In the genomic region with DNA sequence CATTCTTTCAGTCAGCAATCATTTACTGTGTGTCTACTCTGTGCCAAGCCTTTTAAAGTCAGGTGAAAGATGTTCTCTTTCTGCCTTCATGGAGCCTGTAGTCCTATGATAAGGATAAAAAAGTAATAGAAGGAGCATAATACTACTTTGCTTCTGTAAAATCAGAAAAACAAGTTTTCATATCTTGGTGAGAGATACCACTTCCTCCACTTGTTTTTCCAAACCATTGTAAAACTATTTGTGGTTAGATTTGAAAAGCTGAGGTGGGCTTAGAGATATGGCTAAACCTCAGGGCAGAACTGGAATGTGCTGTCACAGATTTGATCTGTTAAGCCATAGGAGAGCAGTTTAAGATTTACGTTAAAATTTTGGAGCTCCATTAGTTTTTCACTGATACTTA, we compare ENCODE assay signal across 20 cellular contexts.
DNase-seq lines count a peak whose midpoint lies in the region; ATAC-seq, FAIRE-seq and TF ChIP-seq lines count a peak whose summit lies in the region.
"Had no signal": no experiment of that assay in that cellular context is flagged by ENCODE, and none has a peak within 500 bp of the region (broad histone marks: within the 10 kb centered on the region; RNA-seq: fewer than 3 reads in every experiment).

No MANE protein-coding gene starts in this region.

- H3K4me3 Mint-ChIP-seq in activated naive CD8-positive, alpha-beta T cell treated with anti-CD3 and anti-CD28 coated beads, Interleukin-2, amount 10 ng/mL, durations not matched to agents 7 days and 5 days = no peak overlapping the region
- H3K4me3 Mint-ChIP-seq: activated CD4-positive, alpha-beta T cell treated with anti-CD3 and anti-CD28 coated beads for 36 hours; activated T-cell treated with anti-CD3 and anti-CD28 coated beads, Interleukin-2, amount 50 U/mL, for 4 hours; dendritic cell treated with granulocyte-macrophage colony-stimulating factor and Interleukin-4, amounts not matched to agents 40 ng/mL and 50 ng/mL, for 4 days; T-helper 1 cell treated with Interleukin-12 subunit alpha and Interleukin-12 subunit beta and Interleukin-4 antibody, amounts not matched to agents 30 μg/mL and 1 μg/mL, for 36 hours had no signal

- H3K27ac Mint-ChIP-seq in activated naive CD8-positive, alpha-beta T cell treated with anti-CD3 and anti-CD28 coated beads, Interleukin-2, amount 10 ng/mL, durations not matched to agents 7 days and 5 days = no peak overlapping the region
- H3K27ac Mint-ChIP-seq: activated CD4-positive, alpha-beta T cell treated with anti-CD3 and anti-CD28 coated beads for 36 hours; dendritic cell treated with granulocyte-macrophage colony-stimulating factor and Interleukin-4, amounts not matched to agents 40 ng/mL and 50 ng/mL, for 4 days; T-helper 1 cell treated with Interleukin-12 subunit alpha and Interleukin-12 subunit beta and Interleukin-4 antibody, amounts not matched to agents 30 μg/mL and 1 μg/mL, for 36 hours had no signal

- H3K9me1 ChIP-seq in keratinocyte (ENCODE audit: control insufficient read depth, extremely low read depth, insufficient read depth, low read length) = no peaks in the 10 kb centered on the region

- no peak overlapping the region for H3K4me3 ChIP-seq in KMS-11 (IDR thresholded peaks at IDR 0.05; ENCODE audit: insufficient read depth, low read depth, low read length)
- H3K4me3 ChIP-seq in keratinocyte (ENCODE audit: control insufficient read depth in 2 of 3, extremely low read depth in 1 of 3, insufficient read depth in 2 of 3, low read depth in 1 of 3, low read length in 3 of 3) = no peak overlapping the region
- H3K4me3 ChIP-seq in spleen = no peak overlapping the region
- H3K4me3 ChIP-seq: BLaER1, hepatocyte, tibial artery had no signal

- H3K79me2 ChIP-seq in KMS-11 (ENCODE audit: insufficient read depth, low read depth) (no peaks in the 10 kb centered on the region), keratinocyte (ENCODE audit: control insufficient read depth, insufficient read depth, low read length) (no peaks in the 10 kb centered on the region)
- H3K79me2 ChIP-seq: hepatocyte had no signal

- no peak overlapping the region for H2AFZ ChIP-seq in KMS-11 (ENCODE audit: low read depth)
- H2AFZ ChIP-seq in keratinocyte (ENCODE audit: control insufficient read depth, low read length) = no peak overlapping the region
- H2AFZ ChIP-seq: hepatocyte had no signal

- H3K4me1 ChIP-seq in KMS-11 (ENCODE audit: low read depth, poor library complexity, severe bottlenecking) = peaks cover 18% of the 10 kb centered on the region
- peaks cover 12% of the 10 kb centered on the region for H3K4me1 ChIP-seq in keratinocyte (ENCODE audit: control insufficient read depth, extremely low read depth, insufficient read depth, low read length)
- peaks cover 5 to 18% (median 12%) of the 10 kb centered on the region in 6 donors for H3K4me1 ChIP-seq in spleen
- H3K4me1 ChIP-seq: tibial artery had no signal

- H3K27me3 ChIP-seq in KMS-11 (ENCODE audit: insufficient read depth, low read depth) = no peaks in the 10 kb centered on the region
- no peaks in the 10 kb centered on the region for H3K27me3 ChIP-seq in keratinocyte (ENCODE audit: control insufficient read depth, extremely low read depth, insufficient read depth, low read length)
- H3K27me3 ChIP-seq in spleen (replicated peaks in 1 of 7) = no peaks in the 10 kb centered on the region
- H3K27me3 ChIP-seq: BLaER1, hepatocyte, tibial artery had no signal

- POLR2A ChIA-PET in activated naive CD8-positive, alpha-beta T cell treated with anti-CD3 and anti-CD28 coated beads, Interleukin-2, amount 10 ng/mL, durations not matched to agents 7 days and 5 days (lab: Charles Lee) = no interaction called here

- H4K20me1 ChIP-seq in KMS-11 (ENCODE audit: insufficient read depth) (no peaks in the 10 kb centered on the region), keratinocyte (ENCODE audit: control insufficient read depth, extremely low read depth, insufficient read depth, low read length) (no peaks in the 10 kb centered on the region)
- H4K20me1 ChIP-seq: BLaER1 had no signal

- TF ChIP-seq POLR2A in spleen (IDR thresholded peaks at IDR 0.05) = no peak

- DNase-seq in DMS53 (lab: John Stamatoyannopoulos, UW) (peak; percentile 35), keratinocyte (ENCODE audit: low read depth, low spot score) (no peak), spleen (no peak), frontal cortex (ENCODE audit: low spot score in 2 of 2) (no peak), GM19238 (ENCODE audit: insufficient read length, low spot score) (no peak), SKM-1 (lab: John Stamatoyannopoulos, UW; ENCODE audit: unreplicated experiment) (no peak)
- no peak for DNase-seq in activated naive CD8-positive, alpha-beta T cell treated with anti-CD3 and anti-CD28 coated beads, Interleukin-2, amount 10 ng/mL, durations not matched to agents 7 days and 5 days
- DNase-seq: activated CD4-positive, alpha-beta T cell treated with anti-CD3 and anti-CD28 coated beads for 36 hours; activated T-cell treated with anti-CD3 and anti-CD28 coated beads, Interleukin-2, amount 50 U/mL, for 4 hours; H7; NCI-H1048; NCI-H82; occipital lobe; stimulated activated CD4-positive, alpha-beta T cell treated with anti-CD3 and anti-CD28 coated beads, Interleukin-4, amount 100 ng/mL, for 4 hours; tibial artery had no signal

- WGBS in spleen, 5 donors = 26 to 54% (median 37%) methylated on average over 1 of the region's 1 CpG

- dilution Hi-C loops in keratinocyte (cut with MboI; ENCODE audit: extremely low pct_ligation_motif_present, low sequenced_read_pairs) = no loop called here

- no peaks in the 10 kb centered on the region for H3K36me3 ChIP-seq in KMS-11 (ENCODE audit: insufficient read depth)
- peaks cover 0 to 3% of the 10 kb centered on the region in 2 experiments for H3K36me3 ChIP-seq in keratinocyte (ENCODE audit: control insufficient read depth in 2 of 2, extremely low read depth in 1 of 2, insufficient read depth in 2 of 2, low read length in 2 of 2)
- peaks cover 0 to 43% (median 21%) of the 10 kb centered on the region in 6 donors for H3K36me3 ChIP-seq in spleen

- ATAC-seq in activated naive CD8-positive, alpha-beta T cell treated with anti-CD3 and anti-CD28 coated beads, Interleukin-2, amount 10 ng/mL, durations not matched to agents 7 days and 5 days (ENCODE audit: low read depth) = peak; percentile 36
- ATAC-seq: activated CD4-positive, alpha-beta T cell treated with anti-CD3 and anti-CD28 coated beads for 36 hours had no signal

- no peaks in the 10 kb centered on the region for H3K27me3 Mint-ChIP-seq in activated naive CD8-positive, alpha-beta T cell treated with anti-CD3 and anti-CD28 coated beads, Interleukin-2, amount 10 ng/mL, durations not matched to agents 7 days and 5 days
- H3K27me3 Mint-ChIP-seq: activated CD4-positive, alpha-beta T cell treated with anti-CD3 and anti-CD28 coated beads for 36 hours; dendritic cell treated with granulocyte-macrophage colony-stimulating factor and Interleukin-4, amounts not matched to agents 40 ng/mL and 50 ng/mL, for 4 days had no signal

- H3K4me2 ChIP-seq in KMS-11 (peak overlapping the region; percentile 21; the same call in 1 of the 2 replicates), keratinocyte (ENCODE audit: control insufficient read depth, extremely low read depth, insufficient read depth, low read depth, low read length) (peak overlapping the region; percentile 14)
- H3K4me2 ChIP-seq: BLaER1, hepatocyte had no signal

- H3K9ac ChIP-seq in KMS-11 (no peak overlapping the region), keratinocyte (ENCODE audit: control insufficient read depth, extremely low read depth, insufficient read depth, low read length) (no peak overlapping the region)
- H3K9ac ChIP-seq: BLaER1 had no signal

- FAIRE-seq in keratinocyte (lab: Jason Lieb, UNC) (no peak), frontal cortex (lab: Jason Lieb, UNC) (no peak)

- H3K36me3 Mint-ChIP-seq in activated naive CD8-positive, alpha-beta T cell treated with anti-CD3 and anti-CD28 coated beads, Interleukin-2, amount 10 ng/mL, durations not matched to agents 7 days and 5 days = peaks cover 4% of the 10 kb centered on the region

- no peaks in the 10 kb centered on the region for H3K9me3 Mint-ChIP-seq in activated naive CD8-positive, alpha-beta T cell treated with anti-CD3 and anti-CD28 coated beads, Interleukin-2, amount 10 ng/mL, durations not matched to agents 7 days and 5 days
- H3K9me3 Mint-ChIP-seq: activated T-cell treated with anti-CD3 and anti-CD28 coated beads, Interleukin-2, amount 50 U/mL, for 4 hours; dendritic cell treated with granulocyte-macrophage colony-stimulating factor and Interleukin-4, amounts not matched to agents 40 ng/mL and 50 ng/mL, for 4 days; T-helper 1 cell treated with Interleukin-12 subunit alpha and Interleukin-12 subunit beta and Interleukin-4 antibody, amounts not matched to agents 30 μg/mL and 1 μg/mL, for 36 hours had no signal

- TF ChIP-seq CTCF in KMS-11 (conservative IDR thresholded peaks at IDR 0.05; ENCODE audit: low read depth, low read length) = no peak
- TF ChIP-seq CTCF in keratinocyte (optimal IDR thresholded peaks at IDR 0.05 in 1 of 3, IDR thresholded peaks at IDR 0.05 in 1 of 3, conservative IDR thresholded peaks at IDR 0.05 in 1 of 3; ENCODE audit: extremely low read depth in 1 of 3, insufficient read depth in 2 of 3, low read length in 3 of 3) = no peak
- no peak for TF ChIP-seq CTCF in spleen (IDR thresholded peaks at IDR 0.05 in 8 of 11, conservative IDR thresholded peaks at IDR 0.05 in 3 of 11)

- H3K4me1 Mint-ChIP-seq in activated naive CD8-positive, alpha-beta T cell treated with anti-CD3 and anti-CD28 coated beads, Interleukin-2, amount 10 ng/mL, durations not matched to agents 7 days and 5 days = peaks cover 10% of the 10 kb centered on the region

- intact Hi-C loops in spleen (cut with DNase I; ENCODE audit: low total_unique reads) = no loop called here

- no peak overlapping the region for H3K27ac ChIP-seq in KMS-11
- no peak overlapping the region for H3K27ac ChIP-seq in keratinocyte (ENCODE audit: control insufficient read depth, insufficient read depth, low read length)
- no peak overlapping the region for H3K27ac ChIP-seq in spleen
- H3K27ac ChIP-seq: BLaER1, hepatocyte, tibial artery had no signal

- H3K9me3 ChIP-seq in keratinocyte (ENCODE audit: control insufficient read depth, low read depth, low read length) (no peaks in the 10 kb centered on the region), spleen (no peaks in the 10 kb centered on the region)
- H3K9me3 ChIP-seq: tibial artery had no signal
